Comparison of ENCODE assay signal across 12 cellular contexts in genomic region chr19:3722443-3723109, GRCh38. TPM values are rescaled to one million over a fixed set of nuclear protein-coding genes. Genes with fewer than 3 reads are reported as not detected.
DNase-seq lines count a peak whose midpoint lies in the region; FAIRE-seq and TF ChIP-seq lines count a peak whose summit lies in the region.
"Had no signal": no experiment of that assay in that cellular context is flagged by ENCODE, and none has a peak within 500 bp of the region (broad histone marks: within the 10 kb centered on the region; RNA-seq: fewer than 3 reads in every experiment).

No MANE protein-coding gene starts in this region.

- no peak overlapping the region for H3K23ac ChIP-seq in H1 (ENCODE audit: insufficient read length)

- TF ChIP-seq CTCF in H1 (IDR thresholded peaks at IDR 0.05; ENCODE audit: control extremely low read depth in 1 of 3, insufficient read depth in 1 of 3, low read depth in 1 of 3, low read length in 3 of 3) (no peak), neural progenitor cell (IDR thresholded peaks at IDR 0.05) (no peak)

- no peak overlapping the region for H3K4ac ChIP-seq in H1 (replicated peaks; ENCODE audit: insufficient read length, low read depth, low read length)

- H3K56ac ChIP-seq in H1 (replicated peaks; ENCODE audit: insufficient read length, low read depth, low read length), result no peak overlapping the region

- H2BK120ac ChIP-seq in H1 (replicated peaks; ENCODE audit: low read depth, low read length), result no peak overlapping the region

- peak overlapping the region; percentile 27; the same call in 1 of the 2 replicates for H3K18ac ChIP-seq in H1 (ENCODE audit: extremely low read depth, low read length)

- H3K4me3 ChIP-seq in H1 (ENCODE audit: extremely low read depth in 1 of 4, insufficient read depth in 2 of 4, low read depth in 3 of 4, low read length in 4 of 4) (peak overlapping the region; percentile 65 to 81 (median 70)), neural progenitor cell (peak overlapping the region; percentile 57)

- no peak overlapping the region for H2BK5ac ChIP-seq in H1 (ENCODE audit: low read depth, low read length)

- H3K27ac ChIP-seq in H1 (ENCODE audit: low read depth, low read length) (no peak overlapping the region), neural progenitor cell (no peak overlapping the region)
- H3K27ac ChIP-seq: adrenal gland had no signal

- H3K79me2 ChIP-seq in H1 (ENCODE audit: control insufficient read depth in 1 of 2, insufficient read depth in 2 of 2, low read length in 2 of 2), result no peaks in the 10 kb centered on the region
- H3K79me2 ChIP-seq in neural progenitor cell (ENCODE audit: low read depth), result no peaks in the 10 kb centered on the region

- 0% methylated on average over 1 of the region's 30 CpGs; no CpG with 5 or more reads in 1 of the 2 experiments for WGBS in H1 (ENCODE audit: extremely low coverage in 1 of 2, insufficient coverage in 1 of 2, insufficient read length in 1 of 2, insufficient replicate concordance in 2 of 2, low coverage in 1 of 2, low lambda C conversion rate in 2 of 2, missing lambda C conversion rate in 1 of 2), 2 experiments

- TF ChIP-seq RAD21 in H1 (IDR thresholded peaks at IDR 0.05 in 1 of 2, conservative IDR thresholded peaks at IDR 0.05 in 1 of 2; ENCODE audit: low read depth in 2 of 2, low read length in 2 of 2), result no peak

- H3K4me1 ChIP-seq in H1 (replicated peaks in 1 of 4; ENCODE audit: control insufficient read depth in 3 of 4, insufficient read depth in 4 of 4, low read length in 3 of 4) (peaks cover 0 to 16% (median 10%) of the 10 kb centered on the region in 4 experiments; a peak in 6 of 7 replicates), neural progenitor cell (peaks cover 37% of the 10 kb centered on the region)

- H4K91ac ChIP-seq in H1 (replicated peaks; ENCODE audit: insufficient read length, low read length), result no peak overlapping the region

- no peak for TF ChIP-seq EP300 in H1 (IDR thresholded peaks at IDR 0.05; ENCODE audit: borderline replicate concordance in 1 of 2, low read depth in 2 of 2, low read length in 2 of 2)

- H4K20me1 ChIP-seq in H1 (replicated peaks in 1 of 2; ENCODE audit: control insufficient read depth in 1 of 2, insufficient read depth in 2 of 2, low read length in 2 of 2) (no peaks in the 10 kb centered on the region), neural progenitor cell (ENCODE audit: low read depth) (peaks cover 10% of the 10 kb centered on the region)

- H2BK12ac ChIP-seq in H1 (ENCODE audit: low read depth, low read length), result no peak overlapping the region

- no peaks in the 10 kb centered on the region for H3K9me3 Mint-ChIP-seq in neural progenitor cell
- no peaks in the 10 kb centered on the region for H3K9me3 Mint-ChIP-seq in activated T-helper 2 cell treated with anti-CD3 and anti-CD28 coated beads, Interferon-gamma antibody, Interleukin-2, Interleukin-4, amounts not matched to agents 10 μg/mL and 5 μg/mL and 100 μg/mL, durations not matched to agents 14 hours and 24 hours and 36 hours

- no peak overlapping the region for H4K5ac ChIP-seq in H1 (ENCODE audit: insufficient read length, low read depth, low read length)

- H3K4me3 Mint-ChIP-seq in neural progenitor cell, result peak overlapping the region; percentile 79
- no peak overlapping the region for H3K4me3 Mint-ChIP-seq in activated T-helper 2 cell treated with anti-CD3 and anti-CD28 coated beads, Interferon-gamma antibody, Interleukin-2, Interleukin-4, amounts not matched to agents 10 μg/mL and 5 μg/mL and 100 μg/mL, durations not matched to agents 14 hours and 24 hours and 36 hours (ENCODE audit: low read depth)

- H3K27me3 ChIP-seq in H1 (replicated peaks in 1 of 4; ENCODE audit: control insufficient read depth in 3 of 4, extremely low read depth in 1 of 4, insufficient read depth in 3 of 4, low read length in 3 of 4) (peaks cover 0 to 3% (median 0%) of the 10 kb centered on the region in 4 experiments; a peak in 2 of 7 replicates), neural progenitor cell (peaks cover 6% of the 10 kb centered on the region)

- FAIRE-seq in H1 (lab: Jason Lieb, UNC), result peak; percentile 63

- H3K79me1 ChIP-seq in H1 (ENCODE audit: low read depth, low read length), result no peaks in the 10 kb centered on the region

- H2AFZ ChIP-seq in H1 (ENCODE audit: low read length) (no peak overlapping the region), neural progenitor cell (replicated peaks) (no peak overlapping the region)

- no peaks in the 10 kb centered on the region for H3K36me3 ChIP-seq in H1 (ENCODE audit: control insufficient read depth in 2 of 4, insufficient read depth in 4 of 4, low read length in 3 of 4)
- no peaks in the 10 kb centered on the region for H3K36me3 ChIP-seq in neural progenitor cell
- H3K36me3 ChIP-seq: adrenal gland had no signal

- no peak overlapping the region; the same call in 1 of the 2 replicates for H4K8ac ChIP-seq in H1 (ENCODE audit: extremely low read depth, insufficient read depth, low read length)

- POLR2A ChIA-PET in H1 (lab: Charles Lee; ENCODE audit: partially characterized antibody), result interaction anchor here (0.5 to 2.0 kb wide), 7 partner anchors 10 to 40 kb away, joined by 3 to 7 read pairs (median 3); partner anchors contain the start of genes MRPL54 and TJP3
- POLR2A ChIA-PET in HEK293T (lab: Yijun Ruan, JAX), result interaction anchor here (1.9 kb wide), 1 partner anchor 40 kb away, joined by 10 read pairs; the partner anchor contains the start of genes APBA3 and MRPL54

- no peak for TF ChIP-seq POLR2A in H1 (IDR thresholded peaks at IDR 0.05; ENCODE audit: control extremely low read depth in 1 of 2, low read depth in 2 of 2, low read length in 2 of 2)

- H3K27me3 Mint-ChIP-seq in neural progenitor cell (ENCODE audit: insufficient read depth, low read depth), result peaks cover 25% of the 10 kb centered on the region
- peaks cover 23% of the 10 kb centered on the region for H3K27me3 Mint-ChIP-seq in activated T-helper 2 cell treated with anti-CD3 and anti-CD28 coated beads, Interferon-gamma antibody, Interleukin-2, Interleukin-4, amounts not matched to agents 10 μg/mL and 5 μg/mL and 100 μg/mL, durations not matched to agents 14 hours and 24 hours and 36 hours (ENCODE audit: low read depth)

- H2BK20ac ChIP-seq in H1 (ENCODE audit: low read length), result no peak overlapping the region

- no peaks in the 10 kb centered on the region for H3K36me3 Mint-ChIP-seq in neural progenitor cell
- no peaks in the 10 kb centered on the region for H3K36me3 Mint-ChIP-seq in activated T-helper 2 cell treated with anti-CD3 and anti-CD28 coated beads, Interferon-gamma antibody, Interleukin-2, Interleukin-4, amounts not matched to agents 10 μg/mL and 5 μg/mL and 100 μg/mL, durations not matched to agents 14 hours and 24 hours and 36 hours (ENCODE audit: low read depth)

- intact Hi-C loops in activated T-helper 2 cell treated with anti-CD3 and anti-CD28 coated beads, Interferon-gamma antibody, Interleukin-2, Interleukin-4, amounts not matched to agents 10 μg/mL and 5 μg/mL and 100 μg/mL, durations not matched to agents 14 hours and 24 hours and 36 hours (cut with micrococcal nuclease), result no loop called here

- no peak overlapping the region for H3K14ac ChIP-seq in H1 (ENCODE audit: insufficient read length)

- no peak overlapping the region for H2BK15ac ChIP-seq in H1 (ENCODE audit: low read length)

- H2AK5ac ChIP-seq in H1 (ENCODE audit: low read depth, low read length), result no peak overlapping the region

- H3K23me2 ChIP-seq in H1 (ENCODE audit: low read depth, low read length), result peaks cover 8% of the 10 kb centered on the region; the same call in 1 of the 2 replicates

- DNase-seq in ELF-1 (ENCODE audit: low read depth, low spot score) (peak; percentile 94), NCI-H2029 treated with DMSO at 0.1 percent for 48 hours (lab: John Stamatoyannopoulos, UW) (peak; percentile 16), H1 (ENCODE audit: low read depth in 1 of 2, low spot score in 2 of 2) (peak in 1 of 2 experiments; percentile 83), neural progenitor cell (ENCODE audit: low spot score) (peak; percentile 74), SW480 (ENCODE audit: low spot score) (no peak), HEK293T (ENCODE audit: extremely low spot score) (no peak), NCI-H446 treated with DMSO at 0.1 percent for 48 hours (lab: John Stamatoyannopoulos, UW) (no peak)
- DNase-seq in activated T-helper 2 cell treated with anti-CD3 and anti-CD28 coated beads, Interferon-gamma antibody, Interleukin-2, Interleukin-4, amounts not matched to agents 10 μg/mL and 5 μg/mL and 100 μg/mL, durations not matched to agents 14 hours and 24 hours and 36 hours (ENCODE audit: low spot score), result no peak
- DNase-seq: adrenal gland, EL, T-helper 1 cell had no signal

- peaks cover 15% of the 10 kb centered on the region for H3K4me1 Mint-ChIP-seq in neural progenitor cell
- H3K4me1 Mint-ChIP-seq in activated T-helper 2 cell treated with anti-CD3 and anti-CD28 coated beads, Interferon-gamma antibody, Interleukin-2, Interleukin-4, amounts not matched to agents 10 μg/mL and 5 μg/mL and 100 μg/mL, durations not matched to agents 14 hours and 24 hours and 36 hours (ENCODE audit: low read depth), result no peaks in the 10 kb centered on the region

- peak overlapping the region; percentile 87 to 98 for H3K4me2 ChIP-seq in H1 (ENCODE audit: insufficient read depth in 1 of 2, low read depth in 2 of 2, low read length in 2 of 2)
- H3K4me2 ChIP-seq in neural progenitor cell, result peak overlapping the region; percentile 91

- no peak overlapping the region for H3K27ac Mint-ChIP-seq in neural progenitor cell
- no peak overlapping the region for H3K27ac Mint-ChIP-seq in activated T-helper 2 cell treated with anti-CD3 and anti-CD28 coated beads, Interferon-gamma antibody, Interleukin-2, Interleukin-4, amounts not matched to agents 10 μg/mL and 5 μg/mL and 100 μg/mL, durations not matched to agents 14 hours and 24 hours and 36 hours

- no peaks in the 10 kb centered on the region for H3K9me3 ChIP-seq in H1 (ENCODE audit: insufficient read depth in 2 of 2, low read depth in 1 of 2, low read length in 1 of 2)
- no peaks in the 10 kb centered on the region for H3K9me3 ChIP-seq in neural progenitor cell (ENCODE audit: low read depth)
- H3K9me3 ChIP-seq: adrenal gland had no signal

- H3F3A ChIP-seq in neural progenitor cell (ENCODE audit: low read depth), result peaks cover 52% of the 10 kb centered on the region

- H3K9ac ChIP-seq in H1 (replicated peaks in 1 of 4; ENCODE audit: extremely low read depth in 1 of 4, low read depth in 3 of 4, low read length in 3 of 4), result peak overlapping the region in 1 of 4 experiments; percentile 20; a peak in 1 of 7 replicates
- no peak overlapping the region for H3K9ac ChIP-seq in neural progenitor cell

- CTCF ChIA-PET in H1 (lab: Charles Lee; ENCODE audit: partially characterized antibody), result interaction anchor here (0.6 to 1.5 kb wide), 7 partner anchors 14 to 266 kb away, joined by 3 to 9 read pairs (median 4); partner anchors contain the start of genes ATCAY and TJP3
- CTCF ChIA-PET in HEK293T (lab: Yijun Ruan, JAX), result interaction anchor here (0.6 kb wide), 1 partner anchor 41 kb away, joined by 3 read pairs; no protein-coding TSS in a partner anchor

RNA-seq across cellular contexts. Expression of gene TJP3, which starts 14.4 kb away (rescaled TPM):
- 24.6 and 26.1 TPM in 2 replicates for total RNA-seq in H1 (2021; fragmentation: NEBNext Ultra II Directional; extraction: Animal tissue kit (Norgen Biotek cat#: 25700))
- polyA plus RNA-seq in H1 (2011; rRNA removed), result 17.1 and 30.2 TPM in 2 replicates
- polyA plus RNA-seq in H1 (2011; cell fraction: cytosol; rRNA removed), result 22.0 TPM
- 41.8 TPM for polyA plus RNA-seq in H1 (2011; cell fraction: nucleus; rRNA removed)
- 29.8 to 44.6 TPM (median 40.4 TPM) in 4 replicates for polyA plus RNA-seq in H1 (2012, experiment 1 of 2)
- 36.2 TPM for polyA plus RNA-seq in H1 (2012, experiment 2 of 2)
- polyA plus RNA-seq in H1 (2013, experiment 1 of 2), result 37.5 TPM
- 30.4 TPM for polyA plus RNA-seq in H1 (2013, experiment 2 of 2)
- polyA minus RNA-seq in H1 (2011; rRNA and poly(A)+ RNA removed), result 9.9 and 14.4 TPM in 2 replicates
- polyA minus RNA-seq in H1 (2011; cell fraction: cytosol; rRNA and poly(A)+ RNA removed), result 18.3 TPM
- 12.6 TPM for polyA minus RNA-seq in H1 (2011; cell fraction: nucleus; rRNA and poly(A)+ RNA removed)
- 14.7 and 32.5 TPM in 2 replicates for total RNA-seq in neural progenitor cell (ENCODE audit: low replicate concordance)
- 0.41 and 0.48 TPM in 2 replicates for total RNA-seq in activated T-helper 2 cell treated with anti-CD3 and anti-CD28 coated beads, Interferon-gamma antibody, Interleukin-2, Interleukin-4, amounts not matched to agents 10 μg/mL and 5 μg/mL and 100 μg/mL, durations not matched to agents 14 hours and 24 hours and 36 hours
- total RNA-seq: fibroblast of villous mesenchyme had no signal

RNA-seq across cellular contexts. Expression of gene PIP5K1C, which starts 22.3 kb away (rescaled TPM):
- total RNA-seq in H1 (2021; fragmentation: NEBNext Ultra II Directional; extraction: Animal tissue kit (Norgen Biotek cat#: 25700)), result 31.3 and 32.9 TPM in 2 replicates
- 10.6 and 20.4 TPM in 2 replicates for polyA plus RNA-seq in H1 (2011; rRNA removed)
- 7.1 TPM for polyA plus RNA-seq in H1 (2011; cell fraction: cytosol; rRNA removed)
- 30.2 TPM for polyA plus RNA-seq in H1 (2011; cell fraction: nucleus; rRNA removed)
- polyA plus RNA-seq in H1 (2012, experiment 1 of 2), result 18.6 to 28.3 TPM (median 25.8 TPM) in 4 replicates
- polyA plus RNA-seq in H1 (2012, experiment 2 of 2), result 19.0 TPM
- polyA plus RNA-seq in H1 (2013, experiment 1 of 2), result 19.7 TPM
- 18.8 TPM for polyA plus RNA-seq in H1 (2013, experiment 2 of 2)
- 21.0 and 23.7 TPM in 2 replicates for polyA minus RNA-seq in H1 (2011; rRNA and poly(A)+ RNA removed)
- polyA minus RNA-seq in H1 (2011; cell fraction: cytosol; rRNA and poly(A)+ RNA removed), result 19.8 TPM
- polyA minus RNA-seq in H1 (2011; cell fraction: nucleus; rRNA and poly(A)+ RNA removed), result 19.9 TPM
- total RNA-seq in neural progenitor cell (ENCODE audit: low replicate concordance), result 8.6 and 26.6 TPM in 2 replicates
- total RNA-seq in activated T-helper 2 cell treated with anti-CD3 and anti-CD28 coated beads, Interferon-gamma antibody, Interleukin-2, Interleukin-4, amounts not matched to agents 10 μg/mL and 5 μg/mL and 100 μg/mL, durations not matched to agents 14 hours and 24 hours and 36 hours, result 22.5 and 23.6 TPM in 2 replicates

RNA-seq across cellular contexts. Expression of gene APBA3, which starts 38.9 kb away (rescaled TPM):
- total RNA-seq in H1 (2021; fragmentation: NEBNext Ultra II Directional; extraction: Animal tissue kit (Norgen Biotek cat#: 25700)), result 21.4 and 23.4 TPM in 2 replicates
- polyA plus RNA-seq in H1 (2011; rRNA removed), result 36.9 and 48.4 TPM in 2 replicates
- 33.3 TPM for polyA plus RNA-seq in H1 (2011; cell fraction: cytosol; rRNA removed)
- 74.8 TPM for polyA plus RNA-seq in H1 (2011; cell fraction: nucleus; rRNA removed)
- polyA plus RNA-seq in H1 (2012, experiment 1 of 2), result 17.8 to 23.6 TPM (median 21.2 TPM) in 4 replicates
- 27.9 TPM for polyA plus RNA-seq in H1 (2012, experiment 2 of 2)
- 20.4 TPM for polyA plus RNA-seq in H1 (2013, experiment 1 of 2)
- 17.7 TPM for polyA plus RNA-seq in H1 (2013, experiment 2 of 2)
- polyA minus RNA-seq in H1 (2011; rRNA and poly(A)+ RNA removed), result 12.6 and 14.5 TPM in 2 replicates
- 25.8 TPM for polyA minus RNA-seq in H1 (2011; cell fraction: cytosol; rRNA and poly(A)+ RNA removed)
- 32.4 TPM for polyA minus RNA-seq in H1 (2011; cell fraction: nucleus; rRNA and poly(A)+ RNA removed)
- 17.3 and 41.1 TPM in 2 replicates for total RNA-seq in neural progenitor cell (ENCODE audit: low replicate concordance)
- 45.4 and 50.0 TPM in 2 replicates for total RNA-seq in activated T-helper 2 cell treated with anti-CD3 and anti-CD28 coated beads, Interferon-gamma antibody, Interleukin-2, Interleukin-4, amounts not matched to agents 10 μg/mL and 5 μg/mL and 100 μg/mL, durations not matched to agents 14 hours and 24 hours and 36 hours

RNA-seq across cellular contexts. Expression of gene MRPL54, which starts 39.9 kb away (rescaled TPM):
- 72.8 and 80.3 TPM in 2 replicates for total RNA-seq in H1 (2021; fragmentation: NEBNext Ultra II Directional; extraction: Animal tissue kit (Norgen Biotek cat#: 25700))
- 63.8 and 83.6 TPM in 2 replicates for polyA plus RNA-seq in H1 (2011; rRNA removed)
- 71.0 TPM for polyA plus RNA-seq in H1 (2011; cell fraction: cytosol; rRNA removed)
- 47.1 TPM for polyA plus RNA-seq in H1 (2011; cell fraction: nucleus; rRNA removed)
- polyA plus RNA-seq in H1 (2012, experiment 1 of 2), result 42.7 to 64.5 TPM (median 57.7 TPM) in 4 replicates
- polyA plus RNA-seq in H1 (2012, experiment 2 of 2), result 118 TPM
- polyA plus RNA-seq in H1 (2013, experiment 1 of 2), result 48.2 TPM
- polyA plus RNA-seq in H1 (2013, experiment 2 of 2), result 51.1 TPM
- polyA minus RNA-seq in H1 (2011; rRNA and poly(A)+ RNA removed), result 6.2 and 7.2 TPM in 2 replicates
- 19.3 TPM for polyA minus RNA-seq in H1 (2011; cell fraction: cytosol; rRNA and poly(A)+ RNA removed)
- polyA minus RNA-seq in H1 (2011; cell fraction: nucleus; rRNA and poly(A)+ RNA removed), result 11.1 TPM
- total RNA-seq in neural progenitor cell (ENCODE audit: low replicate concordance), result 15.1 and 21.4 TPM in 2 replicates
- 98.0 and 99.6 TPM in 2 replicates for total RNA-seq in activated T-helper 2 cell treated with anti-CD3 and anti-CD28 coated beads, Interferon-gamma antibody, Interleukin-2, Interleukin-4, amounts not matched to agents 10 μg/mL and 5 μg/mL and 100 μg/mL, durations not matched to agents 14 hours and 24 hours and 36 hours

RNA-seq across cellular contexts. Expression of gene RAX2, which starts 49.5 kb away (rescaled TPM):
- total RNA-seq in H1 (2021; fragmentation: NEBNext Ultra II Directional; extraction: Animal tissue kit (Norgen Biotek cat#: 25700)), result not detected in 2 replicates
- 0.08 and 0.19 TPM in 2 replicates for polyA plus RNA-seq in H1 (2011; rRNA removed)
- polyA plus RNA-seq in H1 (2011; cell fraction: cytosol; rRNA removed), result 0.09 TPM
- 0.33 TPM for polyA plus RNA-seq in H1 (2011; cell fraction: nucleus; rRNA removed)
- polyA plus RNA-seq in H1 (2012, experiment 1 of 2), result 0.11 TPM in 1 of 4 replicates, not detected in the others
- polyA plus RNA-seq in H1 (2012, experiment 2 of 2), result not detected
- 0.04 TPM for polyA plus RNA-seq in H1 (2013, experiment 1 of 2)
- 0.06 TPM for polyA plus RNA-seq in H1 (2013, experiment 2 of 2)
- polyA minus RNA-seq in H1 (2011; rRNA and poly(A)+ RNA removed), result not detected in 2 replicates
- polyA minus RNA-seq in H1 (2011; cell fraction: cytosol; rRNA and poly(A)+ RNA removed), result not detected
- 0.40 TPM for polyA minus RNA-seq in H1 (2011; cell fraction: nucleus; rRNA and poly(A)+ RNA removed)
- total RNA-seq in neural progenitor cell (ENCODE audit: low replicate concordance), result not detected in 2 replicates
- not detected in 2 replicates for total RNA-seq in activated T-helper 2 cell treated with anti-CD3 and anti-CD28 coated beads, Interferon-gamma antibody, Interleukin-2, Interleukin-4, amounts not matched to agents 10 μg/mL and 5 μg/mL and 100 μg/mL, durations not matched to agents 14 hours and 24 hours and 36 hours
- total RNA-seq: adrenal gland, fibroblast of villous mesenchyme had no signal
- polyA plus RNA-seq: adrenal gland had no signal

Comparison
In these comparisons a context has a peak if more than half of its experiments do, and no peak if none do; other contexts are left out.
1. DNase-seq: peak in ELF-1 (single experiment), NCI-H2029 treated with DMSO at 0.1 percent for 48 hours (single experiment) and neural progenitor cell (single experiment); none in SW480 (single experiment), HEK293T (single experiment), NCI-H446 treated with DMSO at 0.1 percent for 48 hours (single experiment) and activated T-helper 2 cell treated with anti-CD3 and anti-CD28 coated beads, Interferon-gamma antibody, Interleukin-2, Interleukin-4, amounts not matched to agents 10 μg/mL and 5 μg/mL and 100 μg/mL, durations not matched to agents 14 hours and 24 hours and 36 hours (single experiment).
2. RNA of gene TJP3, which starts 14.4 kb away (total RNA-seq): 24.6 to 26.1 TPM in H1 and 14.7 to 32.5 TPM in neural progenitor cell; 0.41 to 0.48 TPM in activated T-helper 2 cell treated with anti-CD3 and anti-CD28 coated beads, Interferon-gamma antibody, Interleukin-2, Interleukin-4, amounts not matched to agents 10 μg/mL and 5 μg/mL and 100 μg/mL, durations not matched to agents 14 hours and 24 hours and 36 hours; every median in the first group is over 10 times any median in the second.